In genomic region chr12:80576641-80577418, GRCh38 we compare ENCODE assay signal across 27 cellular contexts.
"Had no signal": no experiment of that assay in that cellular context is flagged by ENCODE, and none has a peak within 500 bp of the region (broad histone marks: within the 10 kb centered on the region; RNA-seq: fewer than 3 reads in every experiment).

No MANE protein-coding gene starts in this region.

- H3K9me3 ChIP-seq: colonic mucosa, esophagus muscularis mucosa, lower lobe of right lung, right lobe of liver, stomach, thyroid gland, vagina had no signal

- H3K4me1 Mint-ChIP-seq: natural killer cell; stimulated activated effector memory CD8-positive, alpha-beta T cell treated with anti-CD3 and anti-CD28 coated beads, Interleukin-12 subunit alpha, Interleukin-12 subunit beta, amount 100 ng/mL, for 72 hours had no signal

- H3K4me3 ChIP-seq: colonic mucosa, esophagus muscularis mucosa, heart right ventricle, lower lobe of right lung, right lobe of liver, smooth muscle cell, stomach, thyroid gland, vagina had no signal

- DNase-seq: colonic mucosa; effector CD8-positive, alpha-beta T cell; foreskin melanocyte; glutamatergic neuron; heart right ventricle; hippocampal formation; left ventricle myocardium superior; lower lobe of right lung; natural killer cell; occipital lobe; right lobe of liver; stimulated activated CD4-positive, alpha-beta T cell treated with anti-CD3 and anti-CD28 coated beads, Interleukin-12 subunit alpha, Interleukin-12 subunit beta, amount 100 ng/mL, for 4 hours; stimulated activated CD4-positive, alpha-beta T cell treated with anti-CD3 and anti-CD28 coated beads, Interleukin-2, amount 100 ng/mL, for 24 hours; stimulated activated CD4-positive, alpha-beta T cell treated with anti-CD3 and anti-CD28 coated beads, Interleukin-4, amount 100 ng/mL, for 24 hours; stimulated activated naive CD4-positive, alpha-beta T cell treated with Interleukin-2 at 50 U/mL for 16 hours; stomach; thyroid gland; trophoblast cell had no signal

- H3K4me3 Mint-ChIP-seq: dendritic cell treated with granulocyte-macrophage colony-stimulating factor and Interleukin-4, amounts not matched to agents 40 ng/mL and 50 ng/mL, for 4 days; natural killer cell; stimulated activated effector memory CD8-positive, alpha-beta T cell treated with anti-CD3 and anti-CD28 coated beads, Interleukin-12 subunit alpha, Interleukin-12 subunit beta, amount 100 ng/mL, for 72 hours had no signal

- H3K4me2 ChIP-seq: smooth muscle cell had no signal

- H3K79me2 ChIP-seq: parathyroid adenoma had no signal

- H3K27ac ChIP-seq: colonic mucosa, esophagus muscularis mucosa, heart right ventricle, lower lobe of right lung, parathyroid adenoma, right lobe of liver, stomach, thyroid gland, vagina had no signal

- H2AFZ ChIP-seq: parathyroid adenoma had no signal

- H3K27me3 ChIP-seq: colonic mucosa, esophagus muscularis mucosa, heart right ventricle, right lobe of liver, stomach, thyroid gland, vagina had no signal

- H3K4me1 ChIP-seq: colonic mucosa, esophagus muscularis mucosa, heart right ventricle, lower lobe of right lung, parathyroid adenoma, right lobe of liver, stomach, thyroid gland, vagina had no signal

- H3K36me3 ChIP-seq: colonic mucosa, esophagus muscularis mucosa, heart right ventricle, lower lobe of right lung, right lobe of liver, stomach, thyroid gland, vagina had no signal

- H3K9ac ChIP-seq: parathyroid adenoma had no signal

- FAIRE-seq: endothelial cell of umbilical vein, keratinocyte had no signal

- H3K27ac Mint-ChIP-seq: dendritic cell treated with granulocyte-macrophage colony-stimulating factor and Interleukin-4, amounts not matched to agents 40 ng/mL and 50 ng/mL, for 4 days; natural killer cell; progenitor cell of endocrine pancreas; stimulated activated effector memory CD8-positive, alpha-beta T cell treated with anti-CD3 and anti-CD28 coated beads, Interleukin-12 subunit alpha, Interleukin-12 subunit beta, amount 100 ng/mL, for 72 hours had no signal

- H3K27me3 Mint-ChIP-seq: dendritic cell treated with granulocyte-macrophage colony-stimulating factor and Interleukin-4, amounts not matched to agents 40 ng/mL and 50 ng/mL, for 4 days; progenitor cell of endocrine pancreas had no signal

- H3K36me3 Mint-ChIP-seq: natural killer cell; stimulated activated effector memory CD8-positive, alpha-beta T cell treated with anti-CD3 and anti-CD28 coated beads, Interleukin-12 subunit alpha, Interleukin-12 subunit beta, amount 100 ng/mL, for 72 hours had no signal

- ATAC-seq: heart right ventricle; left ventricle myocardium superior; lower lobe of right lung; natural killer cell; right lobe of liver; stimulated activated effector memory CD8-positive, alpha-beta T cell treated with anti-CD3 and anti-CD28 coated beads, Interleukin-12 subunit alpha, Interleukin-12 subunit beta, amount 100 ng/mL, for 72 hours had no signal
